ENCODE assay signal across 22 cellular contexts in the genomic region with DNA sequence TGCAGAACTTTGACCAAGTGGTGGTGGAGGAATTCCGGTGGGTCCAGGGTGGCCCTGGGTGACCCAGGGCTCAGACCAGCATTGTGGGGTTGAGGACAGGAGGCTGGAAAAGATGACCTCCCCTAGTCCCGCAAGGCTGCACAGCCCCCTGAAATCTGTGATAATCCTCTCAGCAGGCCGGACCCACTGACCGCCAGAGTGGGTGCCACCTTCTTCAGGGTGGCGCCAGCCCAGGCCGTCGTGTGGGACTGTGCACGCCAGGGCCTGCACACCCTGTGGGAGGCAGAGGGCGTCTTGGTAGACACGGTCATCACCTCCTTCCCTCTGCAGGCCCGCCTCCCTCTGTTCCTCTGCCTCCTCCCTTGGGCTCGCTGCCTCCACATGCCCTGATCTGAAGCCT.
"Had no signal": no experiment of that assay in that cellular context is flagged by ENCODE, and none has a peak within 500 bp of the region (broad histone marks: within the 10 kb centered on the region; RNA-seq: fewer than 3 reads in every experiment).

No MANE protein-coding gene starts in this region.

- H3K27ac Mint-ChIP-seq: nephron progenitor cell had no signal

- DNase-seq: dermis blood vessel endothelial cell; effector memory CD4-positive, alpha-beta T cell; foreskin keratinocyte; heart left ventricle; hippocampal formation; left cardiac atrium; left ventricle myocardium inferior; mammary epithelial cell; mesendoderm; midbrain; naive thymus-derived CD4-positive, alpha-beta T cell; nephron progenitor cell; occipital lobe; ovary; posterior cingulate gyrus; psoas muscle; spleen; stimulated activated CD4-positive, alpha-beta T cell treated with anti-CD3 and anti-CD28 coated beads, Interleukin-4, amount 100 ng/mL, for 4 hours; substantia nigra; testis; tibial artery had no signal

- H3K4me3 Mint-ChIP-seq: naive thymus-derived CD4-positive, alpha-beta T cell; nephron progenitor cell had no signal

- ATAC-seq: foreskin keratinocyte; gastroesophageal sphincter; heart left ventricle; naive thymus-derived CD4-positive, alpha-beta T cell; psoas muscle had no signal

- H3K9me3 Mint-ChIP-seq: nephron progenitor cell had no signal

- H3K36me3 Mint-ChIP-seq: naive thymus-derived CD4-positive, alpha-beta T cell had no signal
